ENCODE assay signal across 8 cellular contexts in the genomic region with DNA sequence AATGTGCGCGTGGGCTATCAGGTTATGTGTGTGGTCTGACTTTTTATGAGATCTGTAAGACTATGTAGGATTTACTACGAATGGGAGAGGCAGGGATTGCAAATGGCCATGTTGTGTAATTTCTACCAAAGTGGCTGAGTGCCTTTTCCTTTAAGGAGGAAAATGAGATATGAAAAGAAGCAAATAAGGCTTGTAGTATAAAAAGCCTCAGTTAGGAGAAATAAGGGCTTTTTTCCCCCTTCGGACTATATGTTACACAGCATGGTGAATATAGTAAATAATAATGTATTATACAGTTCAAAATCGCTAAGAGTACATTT. TPM values are rescaled to one million over a fixed set of nuclear protein-coding genes. Genes with fewer than 3 reads are reported as not detected.
DNase-seq lines count a peak whose midpoint lies in the region; ATAC-seq and TF ChIP-seq lines count a peak whose summit lies in the region.

No MANE protein-coding gene starts in this region.

- peaks cover 13% of the 10 kb centered on the region for H3K9me3 Mint-ChIP-seq in T-helper 2 cell treated with Interferon-gamma antibody and Interleukin-4, amounts not matched to agents 5 μg/mL and 100 μg/mL, for 36 hours
- H3K9me3 Mint-ChIP-seq in activated naive CD8-positive, alpha-beta T cell treated with anti-CD3 and anti-CD28 coated beads, Interleukin-2, amount 10 ng/mL, durations not matched to agents 7 days and 5 days: no peaks in the 10 kb centered on the region

- intact Hi-C loops in testis (cut with DNase I; ENCODE audit: low total_unique reads): no loop called here

- H3K4me1 ChIP-seq in testis: peaks cover 6% of the 10 kb centered on the region

- H3K36me3 ChIP-seq in kidney epithelial cell (ENCODE audit: control insufficient read depth, insufficient read depth, low read length) (no peaks in the 10 kb centered on the region), testis (ENCODE audit: low read depth, missing control alignments) (no peaks in the 10 kb centered on the region)

- H3K27ac ChIP-seq in testis: peak overlapping the region; percentile 80 to 89

- TF ChIP-seq CTCF in kidney epithelial cell (IDR thresholded peaks at IDR 0.05; ENCODE audit: insufficient read depth, low read length, poor library complexity, severe bottlenecking) (no peak), testis (IDR thresholded peaks at IDR 0.05) (no peak)

- no peaks in the 10 kb centered on the region for H3K9me3 ChIP-seq in testis

- peak overlapping the region; percentile 72 for H3K4me3 ChIP-seq in kidney epithelial cell (ENCODE audit: low read depth, low read length)
- H3K4me3 ChIP-seq in testis: peak overlapping the region; percentile 80 to 87

- peak overlapping the region; percentile 87 for H3K27ac Mint-ChIP-seq in T-helper 2 cell treated with Interferon-gamma antibody and Interleukin-4, amounts not matched to agents 5 μg/mL and 100 μg/mL, for 36 hours
- peak overlapping the region; percentile 96 for H3K27ac Mint-ChIP-seq in activated naive CD8-positive, alpha-beta T cell treated with anti-CD3 and anti-CD28 coated beads, Interleukin-2, amount 10 ng/mL, durations not matched to agents 7 days and 5 days

- H3K27me3 Mint-ChIP-seq in T-helper 2 cell treated with Interferon-gamma antibody and Interleukin-4, amounts not matched to agents 5 μg/mL and 100 μg/mL, for 36 hours (ENCODE audit: low read depth): peaks cover 17% of the 10 kb centered on the region
- peaks cover 18% of the 10 kb centered on the region for H3K27me3 Mint-ChIP-seq in activated naive CD8-positive, alpha-beta T cell treated with anti-CD3 and anti-CD28 coated beads, Interleukin-2, amount 10 ng/mL, durations not matched to agents 7 days and 5 days

- peaks cover 17% of the 10 kb centered on the region for H3K4me1 Mint-ChIP-seq in T-helper 2 cell treated with Interferon-gamma antibody and Interleukin-4, amounts not matched to agents 5 μg/mL and 100 μg/mL, for 36 hours (ENCODE audit: low read depth)
- H3K4me1 Mint-ChIP-seq in activated naive CD8-positive, alpha-beta T cell treated with anti-CD3 and anti-CD28 coated beads, Interleukin-2, amount 10 ng/mL, durations not matched to agents 7 days and 5 days: peaks cover 16% of the 10 kb centered on the region

- no peak for ATAC-seq in activated naive CD8-positive, alpha-beta T cell treated with anti-CD3 and anti-CD28 coated beads, Interleukin-2, amount 10 ng/mL, durations not matched to agents 7 days and 5 days (ENCODE audit: low read depth)
- ATAC-seq in GM21447 (IDR thresholded peaks at IDR 0.05; ENCODE audit: unreplicated experiment): no peak

- DNase-seq in T-helper 2 cell treated with Interferon-gamma antibody and Interleukin-4, amounts not matched to agents 5 μg/mL and 100 μg/mL, for 36 hours (ENCODE audit: low spot score): no peak
- DNase-seq in T-helper 2 cell (no peak), kidney epithelial cell (ENCODE audit: low read depth) (no peak), testis (no peak), middle frontal gyrus (ENCODE audit: extremely low spot score, low spot score) (no peak), NCI-H2107 (lab: John Stamatoyannopoulos, UW) (no peak)
- DNase-seq in activated naive CD8-positive, alpha-beta T cell treated with anti-CD3 and anti-CD28 coated beads, Interleukin-2, amount 10 ng/mL, durations not matched to agents 7 days and 5 days: no peak

- POLR2A ChIA-PET in activated naive CD8-positive, alpha-beta T cell treated with anti-CD3 and anti-CD28 coated beads, Interleukin-2, amount 10 ng/mL, durations not matched to agents 7 days and 5 days (lab: Charles Lee): interaction anchor here (1.0 to 2.7 kb wide), 2 partner anchors 8 to 192 kb away, joined by 3 to 15 read pairs; no protein-coding TSS in a partner anchor

- 5 to 10% methylated on average over 5 of the region's 5 CpGs for WGBS in testis, 2 donors

- H3K27me3 ChIP-seq in kidney epithelial cell (ENCODE audit: control insufficient read depth, insufficient read depth, low read length) (no peaks in the 10 kb centered on the region), testis (no peaks in the 10 kb centered on the region)

- peak overlapping the region; percentile 87 for H3K4me3 Mint-ChIP-seq in T-helper 2 cell treated with Interferon-gamma antibody and Interleukin-4, amounts not matched to agents 5 μg/mL and 100 μg/mL, for 36 hours
- peak overlapping the region; percentile 97 for H3K4me3 Mint-ChIP-seq in activated naive CD8-positive, alpha-beta T cell treated with anti-CD3 and anti-CD28 coated beads, Interleukin-2, amount 10 ng/mL, durations not matched to agents 7 days and 5 days

- peaks cover 3% of the 10 kb centered on the region for H3K36me3 Mint-ChIP-seq in T-helper 2 cell treated with Interferon-gamma antibody and Interleukin-4, amounts not matched to agents 5 μg/mL and 100 μg/mL, for 36 hours (ENCODE audit: low read depth)
- peaks cover 5% of the 10 kb centered on the region for H3K36me3 Mint-ChIP-seq in activated naive CD8-positive, alpha-beta T cell treated with anti-CD3 and anti-CD28 coated beads, Interleukin-2, amount 10 ng/mL, durations not matched to agents 7 days and 5 days

- TF ChIP-seq POLR2A in testis (IDR thresholded peaks at IDR 0.05): no peak

RNA-seq across cellular contexts. Expression of a gene that starts 0.4 kb away (rescaled TPM):
- total RNA-seq in activated naive CD8-positive, alpha-beta T cell treated with anti-CD3 and anti-CD28 coated beads, Interleukin-2, amount 10 ng/mL, durations not matched to agents 7 days and 5 days: 1 to 10 TPM; 7.5 to 7.8 TPM
- 9.2 and 9.4 TPM in 2 replicates for total RNA-seq in kidney epithelial cell
- total RNA-seq in testis: 10 to 100 TPM; 36.7 to 37.6 TPM
- polyA plus RNA-seq in testis (ENCODE audit: insufficient read depth, low read depth, low replicate concordance): 25.1 TPM
